21 cellular contexts compared by ENCODE assay signal in genomic region chr19:53944933-53945332, GRCh38. TPM values are rescaled to one million over a fixed set of nuclear protein-coding genes. Genes with fewer than 3 reads are reported as not detected.
DNase-seq lines count a peak whose midpoint lies in the region; ATAC-seq and TF ChIP-seq lines count a peak whose summit lies in the region.
"Had no signal": no experiment of that assay in that cellular context is flagged by ENCODE, and none has a peak within 500 bp of the region (broad histone marks: within the 10 kb centered on the region; RNA-seq: fewer than 3 reads in every experiment).

No MANE protein-coding gene starts in this region.

- TF ChIP-seq CTCF in SK-N-SH (IDR thresholded peaks at IDR 0.05), result no peak
- TF ChIP-seq CTCF in WTC11 (IDR thresholded peaks at IDR 0.05), result no peak
- TF ChIP-seq CTCF in glutamatergic neuron (IDR thresholded peaks at IDR 0.05; ENCODE audit: partially characterized antibody, unreplicated experiment), result no peak

- no peaks in the 10 kb centered on the region; a peak in 2 of 4 replicates for H3K4me1 ChIP-seq in SK-N-SH (ENCODE audit: control insufficient read depth in 1 of 2, insufficient read depth in 2 of 2, low read depth in 1 of 2, low read length in 1 of 2)
- peaks cover 9% of the 10 kb centered on the region for H3K4me1 ChIP-seq in HUES48 (ENCODE audit: control insufficient read depth, insufficient read depth, low read length)
- H3K4me1 ChIP-seq: BLaER1, HAP-1 had no signal

- H3K36me3 ChIP-seq in SK-N-SH (replicated peaks in 1 of 2; ENCODE audit: control insufficient read depth in 1 of 2, insufficient read depth in 2 of 2, low read length in 1 of 2) (no peaks in the 10 kb centered on the region), HUES48 (ENCODE audit: control insufficient read depth, insufficient read depth, low read length) (no peaks in the 10 kb centered on the region)
- H3K36me3 ChIP-seq: BLaER1, HAP-1 had no signal

- TF ChIP-seq EP300 in SK-N-SH (IDR thresholded peaks at IDR 0.05; ENCODE audit: borderline replicate concordance in 1 of 2, low read depth in 1 of 2, low read length in 1 of 2), result no peak

- H3K9ac ChIP-seq in SK-N-SH (peak overlapping the region; percentile 18; the same call in 1 of the 2 replicates), HUES48 (ENCODE audit: low read depth, low read length) (no peak overlapping the region)
- H3K9ac ChIP-seq: BLaER1, GM23248, KMS-11 had no signal

- H3K27me3 ChIP-seq in SK-N-SH (ENCODE audit: insufficient read depth), result no peaks in the 10 kb centered on the region
- peaks cover 10% of the 10 kb centered on the region; the same call in 1 of the 2 replicates for H3K27me3 ChIP-seq in HUES48 (ENCODE audit: control insufficient read depth, insufficient read depth, low read length)
- H3K27me3 ChIP-seq: BLaER1 had no signal

- peak overlapping the region; percentile 43 to 55; a peak in 3 of 4 replicates for H3K4me3 ChIP-seq in SK-N-SH (ENCODE audit: low read depth in 2 of 2, low read length in 1 of 2)
- 0 out of 2 replicates have a peak overlapping the region, but pooled peaks have one; percentile 39 for H3K4me3 ChIP-seq in HUES48 (ENCODE audit: low read depth, low read length)
- H3K4me3 ChIP-seq: BLaER1, GM23248, HAP-1 had no signal

- peak overlapping the region; percentile 36; the same call in 1 of the 2 replicates for H3K27ac Mint-ChIP-seq in WTC11
- no peak overlapping the region for H3K27ac Mint-ChIP-seq in glutamatergic neuron (ENCODE audit: unreplicated experiment)
- H3K27ac Mint-ChIP-seq: CD14-positive monocyte; CD4-positive, alpha-beta memory T cell had no signal

- ATAC-seq in SK-N-SH treated with all-trans-retinoic acid at 6 μM for 48 hours (no peak; the same call in 2 of the 3 replicates), WTC11 (no peak), HG02973 (IDR thresholded peaks at IDR 0.05; ENCODE audit: unreplicated experiment) (no peak)

- H3K9me3 Mint-ChIP-seq in WTC11 (no peaks in the 10 kb centered on the region), glutamatergic neuron (ENCODE audit: unreplicated experiment) (peaks cover 5% of the 10 kb centered on the region)

- H3K27ac ChIP-seq in SK-N-SH (ENCODE audit: low read depth in 2 of 2, low read length in 1 of 2), result peak overlapping the region in 1 of 2 experiments; percentile 55; a peak in 1 of 4 replicates
- no peak overlapping the region for H3K27ac ChIP-seq in HUES48 (ENCODE audit: low read depth, low read length)
- H3K27ac ChIP-seq: 22Rv1, BLaER1, GM23248, HL-60, KMS-11 had no signal

- H3K4me1 Mint-ChIP-seq in WTC11 (peaks cover 39% of the 10 kb centered on the region), glutamatergic neuron (ENCODE audit: low read depth, unreplicated experiment) (peaks cover 6% of the 10 kb centered on the region)
- H3K4me1 Mint-ChIP-seq: CD4-positive, alpha-beta memory T cell had no signal

- H3K9me3 ChIP-seq in SK-N-SH (no peaks in the 10 kb centered on the region), HUES48 (ENCODE audit: control insufficient read depth, insufficient read depth, low read length) (no peaks in the 10 kb centered on the region)
- H3K9me3 ChIP-seq: HAP-1 had no signal

- peaks cover 13% of the 10 kb centered on the region for H3F3A ChIP-seq in SK-N-SH (replicated peaks; ENCODE audit: insufficient read depth)

- H3K27me3 Mint-ChIP-seq in WTC11 (ENCODE audit: low read depth), result no peaks in the 10 kb centered on the region
- H3K27me3 Mint-ChIP-seq in glutamatergic neuron (ENCODE audit: unreplicated experiment), result peaks cover 4% of the 10 kb centered on the region

- H3K9me2 ChIP-seq in SK-N-SH, result no peaks in the 10 kb centered on the region

- POLR2A ChIA-PET in SK-N-SH (lab: Yijun Ruan, JAX), result no interaction called here
- POLR2A ChIA-PET in WTC11 (lab: Charles Lee), result interaction anchor here (0.5 kb wide), 1 partner anchor 933 kb away, joined by 3 read pairs; no protein-coding TSS in a partner anchor

- CTCF ChIA-PET in SK-N-SH (lab: Yijun Ruan, JAX), result interaction anchor here (0.6 to 1.2 kb wide), 4 partner anchors 26 to 79 kb away, joined by 3 read pairs; no protein-coding TSS in a partner anchor
- CTCF ChIA-PET in WTC11 (lab: Charles Lee), result interaction anchor here (1.0 to 5.2 kb wide), 5 partner anchors 33 to 152 kb away, joined by 3 to 43 read pairs (median 6); no protein-coding TSS in a partner anchor

- H4K20me1 ChIP-seq in SK-N-SH (ENCODE audit: insufficient read depth), result no peaks in the 10 kb centered on the region
- H4K20me1 ChIP-seq: BLaER1 had no signal

- H3K79me2 ChIP-seq in SK-N-SH (ENCODE audit: insufficient read depth), result no peaks in the 10 kb centered on the region

- 79% methylated on average over 4 of the region's 4 CpGs for WGBS in SK-N-SH (ENCODE audit: low lambda C conversion rate)

- peak overlapping the region; percentile 98 for H2AFZ ChIP-seq in SK-N-SH (ENCODE audit: low read depth)
- H2AFZ ChIP-seq: GM23248 had no signal

- peak overlapping the region; percentile 75 for H3K4me2 ChIP-seq in SK-N-SH
- H3K4me2 ChIP-seq: BLaER1, KMS-11 had no signal

- H3K4me3 Mint-ChIP-seq in WTC11, result peak overlapping the region; percentile 78
- H3K4me3 Mint-ChIP-seq in glutamatergic neuron (ENCODE audit: unreplicated experiment), result peak overlapping the region; percentile 76
- H3K4me3 Mint-ChIP-seq: CD4-positive, alpha-beta memory T cell had no signal

- no peak for TF ChIP-seq RAD21 in SK-N-SH (IDR thresholded peaks at IDR 0.05; ENCODE audit: low read length)

- H3K36me3 Mint-ChIP-seq in WTC11 (peaks cover 7% of the 10 kb centered on the region; the same call in 1 of the 2 replicates), glutamatergic neuron (ENCODE audit: unreplicated experiment) (peaks cover 11% of the 10 kb centered on the region)
- H3K36me3 Mint-ChIP-seq: CD4-positive, alpha-beta memory T cell had no signal

- DNase-seq in SK-N-SH (no peak), WTC11 (ENCODE audit: low spot score) (no peak), glutamatergic neuron (no peak), kidney glomerular epithelial cell (lab: John Stamatoyannopoulos, UW) (no peak), H4 (ENCODE audit: low spot score) (no peak)
- DNase-seq: CD4-positive, alpha-beta memory T cell; DMS153; DMS79; GF-D8 had no signal

TF ChIP-seq in SK-N-SH, 30 proteins besides CTCF, POLR2A, EP300 and RAD21:
- no peak for TF ChIP-seq IRF3 (IDR thresholded peaks at IDR 0.05; ENCODE audit: low read depth, low read length)

TF ChIP-seq in SK-N-SH treated with all-trans-retinoic acid at 6 μM for 48 hours, 23 proteins besides CTCF, POLR2A, EP300 and RAD21 (continues in another document):
- TF ChIP-seq CSRNP3 (CRISPR knock-in tag; IDR thresholded peaks at IDR 0.05), result no peak
- no peak for TF ChIP-seq TOX (CRISPR knock-in tag; IDR thresholded peaks at IDR 0.05; ENCODE audit: borderline replicate concordance)
- TF ChIP-seq ZNF565 (CRISPR knock-in tag; conservative IDR thresholded peaks at IDR 0.05; ENCODE audit: low read depth), result no peak

TF ChIP-seq in WTC11, 78 proteins besides CTCF, POLR2A, EP300 and RAD21:
- TF ChIP-seq EMX1 (CRISPR knock-in tag; IDR thresholded peaks at IDR 0.05) (0 out of 2 replicates have a peak, but pooled peaks have one; percentile 9), ELF4 (CRISPR knock-in tag; IDR thresholded peaks at IDR 0.05; ENCODE audit: low read depth) (no peak), SMAD4 (CRISPR knock-in tag; IDR thresholded peaks at IDR 0.05) (no peak)

RNA-seq across cellular contexts. Expression of gene CACNG8, which starts 17.8 kb away (rescaled TPM):
- 1.1 and 1.3 TPM in 2 replicates for polyA plus RNA-seq in SK-N-SH (2012; rRNA removed)
- polyA plus RNA-seq in SK-N-SH (2012; cell fraction: cytosol; rRNA removed), result 0.83 and 0.85 TPM in 2 replicates
- polyA plus RNA-seq in SK-N-SH (2012; cell fraction: nucleus; rRNA removed), result 9.0 and 9.6 TPM in 2 replicates
- total RNA-seq in WTC11 (2021) (12.5 to 15.7 TPM (median 15.1 TPM) in 3 replicates), glutamatergic neuron (ENCODE audit: unreplicated experiment) (4.3 TPM)
- total RNA-seq in H4 (2014; rRNA removed; shearing (Covaris generic)), result 0.04 and 0.14 TPM in 2 replicates
- total RNA-seq: CD4-positive, alpha-beta memory T cell had no signal
- polyA plus RNA-seq: CD14-positive monocyte; CD4-positive, alpha-beta memory T cell; GM23248 had no signal

RNA-seq across cellular contexts. Expression of gene CACNG7, which starts 35.9 kb away (rescaled TPM):
- polyA plus RNA-seq in SK-N-SH (2012; rRNA removed), result 25.7 and 30.7 TPM in 2 replicates
- 18.5 and 29.5 TPM in 2 replicates for polyA plus RNA-seq in SK-N-SH (2012; cell fraction: cytosol; rRNA removed)
- 34.0 and 43.1 TPM in 2 replicates for polyA plus RNA-seq in SK-N-SH (2012; cell fraction: nucleus; rRNA removed)
- total RNA-seq in WTC11 (2021) (33.3 to 44.1 TPM (median 43.2 TPM) in 3 replicates), glutamatergic neuron (ENCODE audit: unreplicated experiment) (60.4 TPM)
- total RNA-seq in H4 (2014; rRNA removed; shearing (Covaris generic)), result not detected in 2 replicates
- total RNA-seq: A673; CD4-positive, alpha-beta memory T cell; GM23248; HT1080 had no signal
- polyA plus RNA-seq: CD14-positive monocyte; CD4-positive, alpha-beta memory T cell; GM23248 had no signal

RNA-seq across cellular contexts. Expression of gene CACNG6, which starts 46.5 kb away (rescaled TPM):
- polyA plus RNA-seq in SK-N-SH (2012; rRNA removed), result 0.96 and 1.2 TPM in 2 replicates
- 0.42 and 0.63 TPM in 2 replicates for polyA plus RNA-seq in SK-N-SH (2012; cell fraction: cytosol; rRNA removed)
- polyA plus RNA-seq in SK-N-SH (2012; cell fraction: nucleus; rRNA removed), result 1.6 and 2.3 TPM in 2 replicates
- total RNA-seq in WTC11 (2021) (2.5 to 3.3 TPM (median 2.5 TPM) in 3 replicates), glutamatergic neuron (ENCODE audit: unreplicated experiment) (0.74 TPM)
- total RNA-seq in H4 (2014; rRNA removed; shearing (Covaris generic)), result 0.46 and 1.4 TPM in 2 replicates
- total RNA-seq: A673; CD4-positive, alpha-beta memory T cell; GM23248; HT1080 had no signal
- polyA plus RNA-seq: CD4-positive, alpha-beta memory T cell; GM23248 had no signal

Comparison
In these comparisons a context has a peak if more than half of its experiments do, and no peak if none do; other contexts are left out.
1. RNA of gene CACNG7, which starts 35.9 kb away (total RNA-seq): 60.4 TPM in glutamatergic neuron (single experiment) and 33.3 to 44.1 TPM in WTC11; not detected in H4; every median in the first group is over 10 times any median in the second.